In the genomic region with DNA sequence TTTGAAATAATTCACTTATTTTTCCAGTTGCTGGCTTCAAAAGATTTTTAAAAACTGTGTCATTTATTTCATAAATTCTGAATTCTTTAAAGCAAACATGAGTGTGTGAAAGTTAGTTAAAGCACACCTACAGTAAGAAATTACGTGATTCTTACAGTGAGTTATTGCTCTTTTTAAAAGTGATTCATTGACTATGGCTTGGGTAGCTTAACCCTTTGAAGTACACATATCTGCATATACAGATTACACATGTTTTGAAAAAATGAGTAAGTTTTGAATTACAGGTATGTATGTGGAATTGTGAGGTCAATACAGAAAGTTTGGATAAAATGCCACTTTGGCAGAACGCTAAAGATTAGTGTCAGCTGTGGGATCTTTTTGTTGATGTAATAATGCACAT, we compare ENCODE assay signal across 11 cellular contexts.
DNase-seq lines count a peak whose midpoint lies in the region; ATAC-seq and TF ChIP-seq lines count a peak whose summit lies in the region.
"Had no signal": no experiment of that assay in that cellular context is flagged by ENCODE, and none has a peak within 500 bp of the region (broad histone marks: within the 10 kb centered on the region; RNA-seq: fewer than 3 reads in every experiment).

No MANE protein-coding gene starts in this region.

- no peak for TF ChIP-seq POLR2A in vagina (IDR thresholded peaks at IDR 0.05)

- H3K4me3 ChIP-seq in heart right ventricle (peak overlapping the region in 7 of 10 donors; percentile 9 to 49 (median 20)), muscle layer of colon (ENCODE audit: low read depth in 1 of 2, low read length in 2 of 2) (peak overlapping the region in 1 of 2 donors; percentile 58), vagina (peak overlapping the region in 1 of 2 donors; percentile 31)
- H3K4me3 ChIP-seq: body of pancreas had no signal

- H3K27me3 ChIP-seq in heart right ventricle (no peaks in the 10 kb centered on the region), muscle layer of colon (ENCODE audit: control insufficient read depth in 1 of 2, insufficient read depth in 2 of 2, low read length in 2 of 2) (no peaks in the 10 kb centered on the region), vagina (no peaks in the 10 kb centered on the region)
- H3K27me3 ChIP-seq: body of pancreas had no signal

- H3K4me1 ChIP-seq in heart right ventricle = peaks cover 0 to 63% (median 25%) of the 10 kb centered on the region in 9 donors
- H3K4me1 ChIP-seq in muscle layer of colon (ENCODE audit: insufficient read depth, low read length) = peaks cover 40% of the 10 kb centered on the region
- peaks cover 26% of the 10 kb centered on the region for H3K4me1 ChIP-seq in vagina
- H3K4me1 ChIP-seq: parathyroid adenoma had no signal

- H3K27ac ChIP-seq in heart right ventricle (peak overlapping the region in 6 of 10 donors; percentile 1 to 91 (median 58)), muscle layer of colon (ENCODE audit: low read depth, low read length) (peak overlapping the region; percentile 56), vagina (peak overlapping the region; percentile 77)
- H3K27ac ChIP-seq: parathyroid adenoma had no signal

- H3K9ac ChIP-seq in muscle layer of colon (ENCODE audit: low read length) = peak overlapping the region; percentile 83
- H3K9ac ChIP-seq: parathyroid adenoma had no signal

- ATAC-seq in heart right ventricle (no peak), left cardiac atrium (no peak), GM19463 (IDR thresholded peaks at IDR 0.05; ENCODE audit: unreplicated experiment) (no peak)
- ATAC-seq: body of pancreas had no signal

- peak overlapping the region; percentile 67 for H3K4me3 Mint-ChIP-seq in activated T-helper 2 cell treated with anti-CD3 and anti-CD28 coated beads, Interferon-gamma antibody, Interleukin-2, Interleukin-4, amounts not matched to agents 10 μg/mL and 5 μg/mL and 100 μg/mL, durations not matched to agents 14 hours and 24 hours and 36 hours (ENCODE audit: low read depth)
- H3K4me3 Mint-ChIP-seq: H9 had no signal

- no peak for DNase-seq in heart right ventricle
- no peak for DNase-seq in left cardiac atrium
- DNase-seq in activated T-helper 2 cell treated with anti-CD3 and anti-CD28 coated beads, Interferon-gamma antibody, Interleukin-2, Interleukin-4, amounts not matched to agents 10 μg/mL and 5 μg/mL and 100 μg/mL, durations not matched to agents 14 hours and 24 hours and 36 hours (ENCODE audit: low spot score) = no peak
- no peak for DNase-seq in vagina (ENCODE audit: extremely low spot score in 2 of 2)
- no peak for DNase-seq in globus pallidus (ENCODE audit: low spot score)
- no peak for DNase-seq in GM13976 (ENCODE audit: low spot score)
- DNase-seq: body of pancreas, H9 had no signal

- no peaks in the 10 kb centered on the region for H3K27me3 Mint-ChIP-seq in activated T-helper 2 cell treated with anti-CD3 and anti-CD28 coated beads, Interferon-gamma antibody, Interleukin-2, Interleukin-4, amounts not matched to agents 10 μg/mL and 5 μg/mL and 100 μg/mL, durations not matched to agents 14 hours and 24 hours and 36 hours (ENCODE audit: low read depth)

- TF ChIP-seq CTCF in heart right ventricle (IDR thresholded peaks at IDR 0.05) = no peak
- no peak for TF ChIP-seq CTCF in vagina (IDR thresholded peaks at IDR 0.05)
- no peak for TF ChIP-seq CTCF in GM13976 (IDR thresholded peaks at IDR 0.05; ENCODE audit: borderline replicate concordance, control extremely low read depth, extremely low read depth, insufficient read depth, missing control alignments)

- H3K4me1 Mint-ChIP-seq in activated T-helper 2 cell treated with anti-CD3 and anti-CD28 coated beads, Interferon-gamma antibody, Interleukin-2, Interleukin-4, amounts not matched to agents 10 μg/mL and 5 μg/mL and 100 μg/mL, durations not matched to agents 14 hours and 24 hours and 36 hours (ENCODE audit: low read depth) = peaks cover 72% of the 10 kb centered on the region

- peaks cover 23% of the 10 kb centered on the region for H3K36me3 Mint-ChIP-seq in activated T-helper 2 cell treated with anti-CD3 and anti-CD28 coated beads, Interferon-gamma antibody, Interleukin-2, Interleukin-4, amounts not matched to agents 10 μg/mL and 5 μg/mL and 100 μg/mL, durations not matched to agents 14 hours and 24 hours and 36 hours (ENCODE audit: low read depth)

- H3K9me3 ChIP-seq in heart right ventricle (no peaks in the 10 kb centered on the region), muscle layer of colon (ENCODE audit: low read length) (no peaks in the 10 kb centered on the region), vagina (no peaks in the 10 kb centered on the region)
- H3K9me3 ChIP-seq: body of pancreas had no signal

- in situ Hi-C loops in GM13976 (cut with MboI; ENCODE audit: low sequenced_read_pairs, unreplicated experiment) = no loop called here

- H3K9me3 Mint-ChIP-seq in activated T-helper 2 cell treated with anti-CD3 and anti-CD28 coated beads, Interferon-gamma antibody, Interleukin-2, Interleukin-4, amounts not matched to agents 10 μg/mL and 5 μg/mL and 100 μg/mL, durations not matched to agents 14 hours and 24 hours and 36 hours = peaks cover 8% of the 10 kb centered on the region
- H3K9me3 Mint-ChIP-seq: H9 had no signal

- intact Hi-C loops in heart right ventricle (cut with DNase I) = loop anchor here in 2 of 10 donors (5.0 kb wide), 1 partner anchor 63 kb away; a partner anchor contains a TSS
- intact Hi-C loops in left cardiac atrium (cut with DNase I) = no loop called here
- intact Hi-C loops in activated T-helper 2 cell treated with anti-CD3 and anti-CD28 coated beads, Interferon-gamma antibody, Interleukin-2, Interleukin-4, amounts not matched to agents 10 μg/mL and 5 μg/mL and 100 μg/mL, durations not matched to agents 14 hours and 24 hours and 36 hours (cut with micrococcal nuclease) = loop anchor here (10.0 kb wide), 2 partner anchors 491 to 1439 kb away; a partner anchor contains a TSS
- intact Hi-C loops in vagina (cut with DNase I) = no loop called here

- H3K36me3 ChIP-seq in heart right ventricle = no peaks in the 10 kb centered on the region
- H3K36me3 ChIP-seq in muscle layer of colon (ENCODE audit: insufficient read depth, low read length) = no peaks in the 10 kb centered on the region
- no peaks in the 10 kb centered on the region for H3K36me3 ChIP-seq in vagina

- H3K27ac Mint-ChIP-seq in activated T-helper 2 cell treated with anti-CD3 and anti-CD28 coated beads, Interferon-gamma antibody, Interleukin-2, Interleukin-4, amounts not matched to agents 10 μg/mL and 5 μg/mL and 100 μg/mL, durations not matched to agents 14 hours and 24 hours and 36 hours = peak overlapping the region; percentile 67

- 79 to 90% methylated on average over 2 of the region's 2 CpGs for WGBS in heart right ventricle, 2 donors
